ENCODE assay signal across 7 cellular contexts in the genomic region with DNA sequence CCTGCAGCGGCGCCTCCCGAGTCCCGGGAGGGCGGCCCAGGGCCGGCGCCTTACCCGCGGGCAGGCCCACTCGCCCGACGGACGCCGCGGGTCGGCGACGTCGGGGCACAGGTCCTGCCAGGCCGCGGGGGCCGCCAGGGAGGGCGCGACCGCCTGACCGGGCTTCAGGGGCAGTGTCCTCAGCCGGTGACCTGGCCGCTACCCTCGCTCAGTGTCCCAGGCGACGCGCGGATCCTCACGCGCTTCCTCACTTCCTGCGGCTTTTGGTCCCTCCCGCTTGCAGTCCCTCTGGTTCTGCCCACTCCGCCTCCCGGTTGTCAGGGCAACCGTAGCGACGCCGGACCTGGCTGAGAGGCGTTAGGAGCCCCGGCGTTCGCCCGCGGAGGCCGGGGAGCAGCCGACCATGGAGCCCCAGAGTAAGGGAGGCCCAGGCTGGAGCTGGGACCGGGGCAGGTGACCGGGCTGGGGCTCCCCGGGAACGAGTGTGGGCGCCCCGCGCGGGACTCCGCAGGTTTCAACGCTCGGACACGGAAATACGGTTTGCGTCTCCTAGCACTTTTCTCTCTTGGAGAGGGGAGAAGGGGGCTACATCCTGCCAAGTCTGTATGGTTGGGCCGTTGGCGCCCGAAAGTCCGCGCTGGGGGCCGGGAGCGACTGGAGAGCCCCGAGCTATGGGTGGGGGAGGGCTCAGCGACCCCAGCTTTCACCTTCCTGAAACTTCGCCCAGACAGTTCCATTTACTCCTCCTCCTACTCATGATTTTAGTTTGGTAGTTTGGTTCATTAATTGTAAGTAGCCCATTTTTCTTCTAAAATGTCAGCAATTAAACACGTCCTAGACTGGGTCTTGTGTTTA.
DNase-seq lines count a peak whose midpoint lies in the region; ATAC-seq and TF ChIP-seq lines count a peak whose summit lies in the region.
"Not testable (repeated sequence)": the region's sequence is repeated elsewhere in the genome, so short reads cannot be mapped to it uniquely, and the experiment has no call there.

No MANE protein-coding gene starts in this region.

- H3K4me3 Mint-ChIP-seq in activated naive CD8-positive, alpha-beta T cell treated with anti-CD3 and anti-CD28 coated beads, Interleukin-2, amount 50 U/mL, for 24 hours: not testable (repeated sequence)

- not testable (repeated sequence) for H3K27me3 ChIP-seq in H7 (ENCODE audit: control insufficient read depth, insufficient read depth, low read length); gastroesophageal sphincter; lung (ENCODE audit: control insufficient read depth, insufficient read depth)

- not testable (repeated sequence) for H3K27me3 Mint-ChIP-seq in activated naive CD8-positive, alpha-beta T cell treated with anti-CD3 and anti-CD28 coated beads, Interleukin-2, amount 50 U/mL, for 24 hours

- not testable (repeated sequence) for H3K4me3 ChIP-seq in H7 (ENCODE audit: insufficient read depth, low read depth, low read length); gastroesophageal sphincter; lung

- H3K9me3 ChIP-seq in gastroesophageal sphincter (peaks cover 0 to 25% (median 0%) of the 10 kb centered on the region in 3 donors), lung (ENCODE audit: control insufficient read depth in 2 of 2, insufficient read depth in 1 of 2, low read length in 1 of 2) (peaks cover 3 to 13% of the 10 kb centered on the region in 2 donors)

- TF ChIP-seq POLR2A in gastroesophageal sphincter (IDR thresholded peaks at IDR 0.05): not testable (repeated sequence)

- DNase-seq in D341Med (ENCODE audit: low spot score): peak; percentile 45
- peak; percentile 15 for DNase-seq in H7
- DNase-seq in activated naive CD8-positive, alpha-beta T cell treated with anti-CD3 and anti-CD28 coated beads, Interleukin-2, amount 50 U/mL, for 24 hours; lung (ENCODE audit: low spot score); sciatic nerve (ENCODE audit: low spot score): not testable (repeated sequence)
- peak; percentile 46 for DNase-seq in iPS-NIHi11 (ENCODE audit: low spot score)

- H3K27ac ChIP-seq in gastroesophageal sphincter; lung (ENCODE audit: low read depth in 1 of 2, low read length in 1 of 2): not testable (repeated sequence)

- H3K36me3 ChIP-seq in H7 (replicated peaks; ENCODE audit: control insufficient read depth, insufficient read depth, low read length); gastroesophageal sphincter; lung (ENCODE audit: control insufficient read depth in 2 of 2, insufficient read depth in 2 of 2, low read length in 2 of 2): not testable (repeated sequence)

- intact Hi-C loops in sciatic nerve (cut with DNase I): not testable (repeated sequence)

- not testable (repeated sequence) for H3K27ac Mint-ChIP-seq in activated naive CD8-positive, alpha-beta T cell treated with anti-CD3 and anti-CD28 coated beads, Interleukin-2, amount 50 U/mL, for 24 hours

- not testable (repeated sequence) for TF ChIP-seq EP300 in gastroesophageal sphincter (IDR thresholded peaks at IDR 0.05)

- 55 to 66% methylated on average over 20 to 23 of the region's 76 CpGs for WGBS in gastroesophageal sphincter (ENCODE audit: low coverage in 1 of 2), 2 donors
- 69 to 72% methylated on average over 76 of the region's 76 CpGs for WGBS in lung, 2 donors

- not testable (repeated sequence) for H3K4me1 Mint-ChIP-seq in activated naive CD8-positive, alpha-beta T cell treated with anti-CD3 and anti-CD28 coated beads, Interleukin-2, amount 50 U/mL, for 24 hours

- peaks cover 12% of the 10 kb centered on the region for H3K36me3 Mint-ChIP-seq in activated naive CD8-positive, alpha-beta T cell treated with anti-CD3 and anti-CD28 coated beads, Interleukin-2, amount 50 U/mL, for 24 hours (ENCODE audit: low read depth)

- peaks cover 52% of the 10 kb centered on the region for H3K9me3 Mint-ChIP-seq in activated naive CD8-positive, alpha-beta T cell treated with anti-CD3 and anti-CD28 coated beads, Interleukin-2, amount 50 U/mL, for 24 hours

- not testable (repeated sequence) for TF ChIP-seq CTCF in gastroesophageal sphincter (IDR thresholded peaks at IDR 0.05); lung (IDR thresholded peaks at IDR 0.05; ENCODE audit: control extremely low read depth, extremely low read depth)

- ATAC-seq in activated naive CD8-positive, alpha-beta T cell treated with anti-CD3 and anti-CD28 coated beads, Interleukin-2, amount 50 U/mL, for 24 hours: peak; percentile 37
- peak; percentile 29 for ATAC-seq in gastroesophageal sphincter
- peak; percentile 9 for ATAC-seq in lung (ENCODE audit: insufficient read depth, low FRiP score)
- ATAC-seq in sciatic nerve: peak; percentile 27

- H3K4me1 ChIP-seq in gastroesophageal sphincter; lung (ENCODE audit: control insufficient read depth in 2 of 2, insufficient read depth in 2 of 2, low read length in 2 of 2): not testable (repeated sequence)
